Comparison of ENCODE assay signal across 24 cellular contexts in the genomic region with DNA sequence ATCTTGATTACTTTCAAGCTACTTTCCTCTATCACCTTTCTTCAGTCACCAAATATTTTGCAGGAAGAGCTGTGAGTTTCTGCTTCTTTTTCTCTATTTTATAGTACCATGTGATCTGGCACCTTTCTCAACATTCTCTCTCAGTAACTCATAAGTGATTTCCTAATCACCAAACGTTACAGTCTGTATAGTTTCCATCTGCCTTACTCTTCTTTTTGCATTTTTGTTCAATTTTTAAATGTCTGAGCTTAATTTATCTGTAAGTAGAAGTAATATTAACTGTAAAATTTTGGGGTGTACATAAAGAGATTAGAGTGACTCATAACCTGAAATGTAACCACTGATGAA.
DNase-seq lines count a peak whose midpoint lies in the region; ATAC-seq, FAIRE-seq and TF ChIP-seq lines count a peak whose summit lies in the region.
"Had no signal": no experiment of that assay in that cellular context is flagged by ENCODE, and none has a peak within 500 bp of the region (broad histone marks: within the 10 kb centered on the region; RNA-seq: fewer than 3 reads in every experiment).

No MANE protein-coding gene starts in this region.

- no peak overlapping the region for H3K27ac Mint-ChIP-seq in CD4-positive, alpha-beta memory T cell
- H3K27ac Mint-ChIP-seq: activated CD8-positive, alpha-beta memory T cell treated with anti-CD3 and anti-CD28 coated beads, Interleukin-2, amount 10 ng/mL, durations not matched to agents 7 days and 5 days; activated naive CD8-positive, alpha-beta T cell had no signal

- H3K27ac ChIP-seq in foreskin keratinocyte, result no peak overlapping the region
- H3K27ac ChIP-seq in CD4-positive, alpha-beta memory T cell (ENCODE audit: low read depth, low read length), result no peak overlapping the region
- H3K27ac ChIP-seq: right atrium auricular region, suprapubic skin had no signal

- H3K36me3 ChIP-seq in bronchial epithelial cell (ENCODE audit: control insufficient read depth, insufficient read depth, low read length), result no peaks in the 10 kb centered on the region
- H3K36me3 ChIP-seq in CD4-positive, alpha-beta memory T cell (ENCODE audit: insufficient read depth, low read length), result no peaks in the 10 kb centered on the region
- H3K36me3 ChIP-seq: right atrium auricular region, suprapubic skin had no signal

- FAIRE-seq in bronchial epithelial cell (lab: Jason Lieb, UNC), result no peak
- FAIRE-seq: endothelial cell of umbilical vein, GM18507, HepG2 had no signal

- no peaks in the 10 kb centered on the region for H3K4me1 Mint-ChIP-seq in CD4-positive, alpha-beta memory T cell
- H3K4me1 Mint-ChIP-seq: activated CD8-positive, alpha-beta memory T cell treated with anti-CD3 and anti-CD28 coated beads, Interleukin-2, amount 10 ng/mL, durations not matched to agents 7 days and 5 days; naive B cell had no signal

- POLR2A ChIA-PET in CD4-positive, alpha-beta memory T cell (lab: Charles Lee; ENCODE audit: partially characterized antibody), result no interaction called here

- H3K27me3 ChIP-seq in bronchial epithelial cell (ENCODE audit: control insufficient read depth, insufficient read depth, low read length), result no peaks in the 10 kb centered on the region
- H3K27me3 ChIP-seq in foreskin keratinocyte, result no peaks in the 10 kb centered on the region
- no peaks in the 10 kb centered on the region for H3K27me3 ChIP-seq in CD4-positive, alpha-beta memory T cell (ENCODE audit: insufficient read depth, low read length)
- H3K27me3 ChIP-seq: right atrium auricular region, suprapubic skin had no signal

- no peak for ATAC-seq in foreskin keratinocyte
- ATAC-seq: activated CD8-positive, alpha-beta memory T cell treated with anti-CD3 and anti-CD28 coated beads, Interleukin-2, amount 10 ng/mL, durations not matched to agents 7 days and 5 days; HepG2 had no signal

- no peak overlapping the region for H3K4me3 Mint-ChIP-seq in CD4-positive, alpha-beta memory T cell
- H3K4me3 Mint-ChIP-seq: activated CD8-positive, alpha-beta memory T cell treated with anti-CD3 and anti-CD28 coated beads, Interleukin-2, amount 10 ng/mL, durations not matched to agents 7 days and 5 days; activated naive CD8-positive, alpha-beta T cell; naive B cell had no signal

- TF ChIP-seq CTCF in bronchial epithelial cell (IDR thresholded peaks at IDR 0.05; ENCODE audit: insufficient read depth, low read length, severe bottlenecking), result no peak
- TF ChIP-seq CTCF in foreskin keratinocyte (conservative IDR thresholded peaks at IDR 0.05), result no peak

- no peak overlapping the region for H3K4me3 ChIP-seq in bronchial epithelial cell (ENCODE audit: low read depth, low read length)
- H3K4me3 ChIP-seq in CD4-positive, alpha-beta memory T cell (ENCODE audit: low read length in 2 of 2), result no peak overlapping the region
- H3K4me3 ChIP-seq: right atrium auricular region, suprapubic skin had no signal

- H3K9me3 ChIP-seq in CD4-positive, alpha-beta memory T cell (ENCODE audit: control insufficient read depth in 1 of 2, low read length in 2 of 2), result no peaks in the 10 kb centered on the region

- CTCF ChIA-PET in CD4-positive, alpha-beta memory T cell (lab: Charles Lee; ENCODE audit: partially characterized antibody), result no interaction called here

- peak; percentile 6 for DNase-seq in AG08396 (ENCODE audit: low spot score)
- DNase-seq in HS-5 (ENCODE audit: low read depth), result peak; percentile 47
- DNase-seq in bronchial epithelial cell (ENCODE audit: low read depth), result peak; percentile 14
- peak; percentile 6 to 28 for DNase-seq in foreskin keratinocyte
- no peak for DNase-seq in DMS 273 treated with DMSO at 0.1 percent for 48 hours (lab: John Stamatoyannopoulos, UW)
- DNase-seq in CD4-positive, alpha-beta memory T cell, result no peak
- no peak for DNase-seq in stimulated activated CD4-positive, alpha-beta T cell treated with anti-CD3 and anti-CD28 coated beads, Interleukin-2, amount 100 ng/mL, for 48 hours
- DNase-seq in iPS-NIHi7 (ENCODE audit: extremely low spot score), result no peak
- DNase-seq: activated CD4-positive, alpha-beta T cell treated with anti-CD3 and anti-CD28 coated beads for 48 hours; activated CD8-positive, alpha-beta memory T cell treated with anti-CD3 and anti-CD28 coated beads, Interleukin-2, amount 10 ng/mL, durations not matched to agents 7 days and 5 days; AML-193; cortex of kidney; left cardiac atrium; mesendoderm; naive B cell; NCI-H1417; NCI-H526; occipital lobe had no signal

- intact Hi-C loops in CD4-positive, alpha-beta memory T cell (cut with micrococcal nuclease), result no loop called here

- no peaks in the 10 kb centered on the region for H3K27me3 Mint-ChIP-seq in CD4-positive, alpha-beta memory T cell
- H3K27me3 Mint-ChIP-seq: activated CD8-positive, alpha-beta memory T cell treated with anti-CD3 and anti-CD28 coated beads, Interleukin-2, amount 10 ng/mL, durations not matched to agents 7 days and 5 days; activated naive CD8-positive, alpha-beta T cell; naive B cell had no signal

- H3K9me3 Mint-ChIP-seq in CD4-positive, alpha-beta memory T cell, result peaks cover 3 to 24% (median 15%) of the 10 kb centered on the region in 8 donors

- H3K36me3 Mint-ChIP-seq in CD4-positive, alpha-beta memory T cell, result no peaks in the 10 kb centered on the region
- H3K36me3 Mint-ChIP-seq: activated CD8-positive, alpha-beta memory T cell treated with anti-CD3 and anti-CD28 coated beads, Interleukin-2, amount 10 ng/mL, durations not matched to agents 7 days and 5 days; activated naive CD8-positive, alpha-beta T cell had no signal

- no peaks in the 10 kb centered on the region for H3K4me1 ChIP-seq in foreskin keratinocyte
- no peaks in the 10 kb centered on the region for H3K4me1 ChIP-seq in CD4-positive, alpha-beta memory T cell (ENCODE audit: insufficient read depth, low read length)
- H3K4me1 ChIP-seq: right atrium auricular region, suprapubic skin had no signal

Comparison
In these comparisons a context has a peak if more than half of its experiments do, and no peak if none do; other contexts are left out.
1. DNase-seq: peak in AG08396 (single experiment), HS-5 (single experiment), bronchial epithelial cell (single experiment) and foreskin keratinocyte (2 of 2); none in DMS 273 treated with DMSO at 0.1 percent for 48 hours (single experiment), CD4-positive, alpha-beta memory T cell (0 of 5), stimulated activated CD4-positive, alpha-beta T cell treated with anti-CD3 and anti-CD28 coated beads, Interleukin-2, amount 100 ng/mL, for 48 hours (0 of 2) and iPS-NIHi7 (single experiment).